ENCODE assay signal across 8 cellular contexts in genomic region chr16:16021988-16022682, GRCh38.
DNase-seq lines count a peak whose midpoint lies in the region; ATAC-seq, FAIRE-seq and TF ChIP-seq lines count a peak whose summit lies in the region.

No MANE protein-coding gene starts in this region.

- DNase-seq in H54 (ENCODE audit: insufficient read length, low spot score) (peak; percentile 89), PC-9 (peak; percentile 96 to 99), ecto neural progenitor cell (ENCODE audit: low spot score) (peak; percentile 77), medulla oblongata (ENCODE audit: extremely low spot score) (peak; percentile 88), thyroid gland (peak; percentile 99), DMS153 (lab: John Stamatoyannopoulos, UW) (no peak)

- H3F3A ChIP-seq in PC-9 (ENCODE audit: insufficient read depth, low read depth): peaks cover 70% of the 10 kb centered on the region

- intact Hi-C loops in PC-9 (cut with micrococcal nuclease; ENCODE audit: unreplicated experiment): loop anchor here (1.0 to 5.0 kb wide), 5 partner anchors 23 to 123 kb away; partner anchors contain the start of gene ABCC1
- intact Hi-C loops in thyroid gland (cut with DNase I): no loop called here

- peak overlapping the region; percentile 75 for H3K4me2 ChIP-seq in PC-9

- TF ChIP-seq CTCF in PC-9 (conservative IDR thresholded peaks at IDR 0.05) (no peak), thyroid gland (IDR thresholded peaks at IDR 0.05) (no peak)

- H3K27me3 ChIP-seq in PC-9 (ENCODE audit: insufficient read depth, low read depth): no peaks in the 10 kb centered on the region
- no peaks in the 10 kb centered on the region for H3K27me3 ChIP-seq in thyroid gland

- WGBS in thyroid gland, 2 donors: 15 to 35% methylated on average over 2 to 7 of the region's 10 CpGs

- H3K27ac ChIP-seq in PC-9: peak overlapping the region; percentile 73
- peak overlapping the region; percentile 85 to 92 (median 85) for H3K27ac ChIP-seq in thyroid gland

- H3K9me2 ChIP-seq in PC-9 (ENCODE audit: insufficient read depth): no peaks in the 10 kb centered on the region

- H3K79me2 ChIP-seq in PC-9 (ENCODE audit: low read depth): peaks cover 87% of the 10 kb centered on the region

- H2AFZ ChIP-seq in PC-9: no peak overlapping the region

- peaks cover 29% of the 10 kb centered on the region for H3K36me3 ChIP-seq in PC-9 (ENCODE audit: low read depth)
- peaks cover 6 to 16% of the 10 kb centered on the region in 2 donors for H3K36me3 ChIP-seq in thyroid gland

- CTCF ChIA-PET in PC-9 (lab: Charles Lee): interaction anchor here (0.5 to 1.1 kb wide), 5 partner anchors 12 to 201 kb away, joined by 4 to 5 read pairs (median 4); no protein-coding TSS in a partner anchor

- peaks cover 94% of the 10 kb centered on the region for H3K4me1 ChIP-seq in PC-9 (replicated peaks; ENCODE audit: insufficient read depth)
- peaks cover 36 to 52% of the 10 kb centered on the region in 2 donors for H3K4me1 ChIP-seq in thyroid gland

- TF ChIP-seq POLR2A in H54 (IDR thresholded peaks at IDR 0.05; ENCODE audit: low read depth, low read length): peak; percentile 22; the same call in 1 of the 2 replicates
- TF ChIP-seq POLR2A in thyroid gland (IDR thresholded peaks at IDR 0.05): peak in 1 of 2 donors; percentile 61

- BruUV-seq in PC-9 (replicated peaks; lab: Mats Ljungman, UMichigan): no TSS peak

- no peaks in the 10 kb centered on the region for H3K9me3 ChIP-seq in PC-9 (ENCODE audit: insufficient read depth, low read depth)
- no peaks in the 10 kb centered on the region for H3K9me3 ChIP-seq in thyroid gland

- H3K4me3 ChIP-seq in PC-9 (peak overlapping the region; percentile 37; the same call in 1 of the 2 replicates), thyroid gland (replicated peaks in 1 of 3) (no peak overlapping the region)

- ATAC-seq in GM19455 (IDR thresholded peaks at IDR 0.05; ENCODE audit: unreplicated experiment) (no peak), HG02610 (IDR thresholded peaks at IDR 0.05; ENCODE audit: unreplicated experiment) (no peak)

- POLR2A ChIA-PET in PC-9 (lab: Charles Lee; ENCODE audit: unreplicated experiment): interaction anchor here (0.5 to 1.2 kb wide), 5 partner anchors 23 to 360 kb away, joined by 3 to 11 read pairs (median 5); no protein-coding TSS in a partner anchor

- H4K20me1 ChIP-seq in PC-9 (ENCODE audit: insufficient read depth): no peaks in the 10 kb centered on the region

- peak; percentile 74 for FAIRE-seq in H54 (lab: Jason Lieb, UNC)
